Comparison of ENCODE assay signal across 24 cellular contexts in genomic region chr10:120588311-120588710, GRCh38.
"Had no signal": no experiment of that assay in that cellular context is flagged by ENCODE, and none has a peak within 500 bp of the region (broad histone marks: within the 10 kb centered on the region; RNA-seq: fewer than 3 reads in every experiment).

No MANE protein-coding gene starts in this region.

- H3K4me1 ChIP-seq: colonic mucosa, esophagus squamous epithelium, heart right ventricle, pancreas, right lobe of liver, stomach, thyroid gland had no signal

- H3K4me2 ChIP-seq: smooth muscle cell had no signal

- H3K27ac ChIP-seq: colonic mucosa, esophagus squamous epithelium, heart right ventricle, neutrophil, pancreas, right lobe of liver, stomach, thyroid gland had no signal

- H3K27me3 ChIP-seq: colonic mucosa, esophagus squamous epithelium, neutrophil, pancreas, right lobe of liver, thyroid gland had no signal

- ATAC-seq: heart right ventricle; left lobe of liver; natural killer cell; pancreas; right lobe of liver; stimulated activated effector memory CD8-positive, alpha-beta T cell treated with anti-CD3 and anti-CD28 coated beads, Interleukin-12 subunit alpha, Interleukin-12 subunit beta, amount 100 ng/mL, for 72 hours had no signal

- DNase-seq: colonic mucosa; effector CD8-positive, alpha-beta T cell; erythroblast; esophagus squamous epithelium; foreskin melanocyte; glutamatergic neuron; heart right ventricle; hypothalamus; immature natural killer cell; natural killer cell; pancreas; right lobe of liver; stimulated activated CD4-positive, alpha-beta T cell treated with anti-CD3 and anti-CD28 coated beads, Interleukin-12 subunit alpha, Interleukin-12 subunit beta, amount 100 ng/mL, for 4 hours; stimulated activated CD4-positive, alpha-beta T cell treated with anti-CD3 and anti-CD28 coated beads, Interleukin-1b, Interleukin-23, amount 100 ng/mL, for 48 hours; stimulated activated CD4-positive, alpha-beta T cell treated with anti-CD3 and anti-CD28 coated beads, Interleukin-4, amount 100 ng/mL, for 1 hour; stimulated activated naive CD4-positive, alpha-beta T cell treated with Interleukin-2 at 50 U/mL for 16 hours; stomach; thyroid gland; trophoblast cell had no signal

- H3K36me3 ChIP-seq: colonic mucosa, esophagus squamous epithelium, heart right ventricle, neutrophil, pancreas, right lobe of liver, stomach, thyroid gland had no signal

- H3K4me3 ChIP-seq: colonic mucosa, esophagus squamous epithelium, heart right ventricle, lung, pancreas, right lobe of liver, smooth muscle cell, stomach, thyroid gland had no signal

- H3K9me3 ChIP-seq: colonic mucosa, esophagus squamous epithelium, neutrophil, pancreas, right lobe of liver, thyroid gland had no signal
